ENCODE assay signal across 21 cellular contexts in the genomic region with DNA sequence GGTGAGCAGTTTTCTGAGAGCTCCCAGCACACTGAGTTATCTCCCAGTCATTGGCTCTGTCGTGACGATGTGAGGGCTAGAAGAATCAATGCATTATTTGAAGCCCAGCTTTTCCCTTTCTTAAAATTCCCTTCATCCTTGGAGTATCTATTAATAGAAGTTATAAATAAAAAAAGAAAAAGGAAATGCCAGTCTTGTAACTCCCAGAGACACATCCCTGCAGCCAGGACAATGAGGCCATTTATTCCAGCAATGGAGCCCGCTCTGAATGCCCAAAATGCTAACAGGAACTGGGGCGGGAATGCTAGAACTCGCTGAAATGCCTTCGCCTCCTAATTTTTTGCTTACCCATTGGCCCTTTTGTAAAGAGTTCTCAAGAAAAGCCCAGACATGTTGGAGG.
A peak's percentile ranks its signal among the peaks of the same experiment; 100 is the strongest.
DNase-seq lines count a peak whose midpoint lies in the region; TF ChIP-seq lines count a peak whose summit lies in the region.
"Had no signal": no experiment of that assay in that cellular context is flagged by ENCODE, and none has a peak within 500 bp of the region (broad histone marks: within the 10 kb centered on the region; RNA-seq: fewer than 3 reads in every experiment).

No MANE protein-coding gene starts in this region.

- no peak for TF ChIP-seq CTCF in brain (conservative IDR thresholded peaks at IDR 0.05)
- no peak for TF ChIP-seq CTCF in neural crest cell (conservative IDR thresholded peaks at IDR 0.05)

- no peaks in the 10 kb centered on the region for H3K36me3 Mint-ChIP-seq in brain
- no peaks in the 10 kb centered on the region for H3K36me3 Mint-ChIP-seq in neural crest cell (ENCODE audit: low read depth)
- H3K36me3 Mint-ChIP-seq: CD4-positive, CD25-positive, alpha-beta regulatory T cell had no signal

- H3K4me3 Mint-ChIP-seq in brain (peak overlapping the region in 1 of 5 experiments; percentile 59), neural crest cell (peak overlapping the region; percentile 35)
- H3K4me3 Mint-ChIP-seq: CD4-positive, CD25-positive, alpha-beta regulatory T cell; GM23338; HFFc6 had no signal

- DNase-seq in COLO829 (ENCODE audit: low spot score) (peak; percentile 96), globus pallidus (ENCODE audit: low spot score) (peak; percentile 16), neural crest cell (ENCODE audit: low read depth, low spot score) (peak; percentile 25), NCI-H748 (lab: John Stamatoyannopoulos, UW; ENCODE audit: unreplicated experiment) (no peak), RKO (ENCODE audit: low spot score) (no peak), cerebellar nuclear complex (lab: John Stamatoyannopoulos, UW) (no peak)
- DNase-seq in stimulated activated CD4-positive, alpha-beta T cell treated with anti-CD3 and anti-CD28 coated beads, Interleukin-4, amount 100 ng/mL, for 24 hours, result no peak
- DNase-seq: CD4-positive, CD25-positive, alpha-beta regulatory T cell; COR-L47; DMS53; HFFc6; IMR-90; KG1; MM.1S; NCI-H2029; NCI-H446; NCI-H526; SHP77 treated with DMSO at 0.1 percent for 48 hours; SK-N-SH had no signal

- H3K27ac Mint-ChIP-seq in brain (peak overlapping the region in 3 of 5 experiments; percentile 16 to 89 (median 20)), neural crest cell (ENCODE audit: unreplicated experiment) (peak overlapping the region; percentile 64)
- H3K27ac Mint-ChIP-seq: CD4-positive, CD25-positive, alpha-beta regulatory T cell; GM23338; HFFc6 had no signal

- peaks cover 5% of the 10 kb centered on the region for H3K4me1 Mint-ChIP-seq in brain
- H3K4me1 Mint-ChIP-seq in neural crest cell, result peaks cover 54% of the 10 kb centered on the region
- H3K4me1 Mint-ChIP-seq: CD4-positive, CD25-positive, alpha-beta regulatory T cell had no signal

- H3K27me3 Mint-ChIP-seq in brain, result peaks cover 31% of the 10 kb centered on the region
- peaks cover 85% of the 10 kb centered on the region for H3K27me3 Mint-ChIP-seq in neural crest cell (ENCODE audit: low read depth)

- H3K9me3 Mint-ChIP-seq in brain (peaks cover 0 to 3% (median 0%) of the 10 kb centered on the region in 5 experiments), neural crest cell (no peaks in the 10 kb centered on the region)
- H3K9me3 Mint-ChIP-seq: GM23338, HFFc6 had no signal

Comparison
In these comparisons a context has a peak if more than half of its experiments do, and no peak if none do; other contexts are left out.
1. DNase-seq: peak in COLO829 (single experiment), globus pallidus (single experiment) and neural crest cell (single experiment); none in stimulated activated CD4-positive, alpha-beta T cell treated with anti-CD3 and anti-CD28 coated beads, Interleukin-4, amount 100 ng/mL, for 24 hours (single experiment), NCI-H748 (single experiment), RKO (single experiment) and cerebellar nuclear complex (0 of 2).